11 cellular contexts compared by ENCODE assay signal in the genomic region with DNA sequence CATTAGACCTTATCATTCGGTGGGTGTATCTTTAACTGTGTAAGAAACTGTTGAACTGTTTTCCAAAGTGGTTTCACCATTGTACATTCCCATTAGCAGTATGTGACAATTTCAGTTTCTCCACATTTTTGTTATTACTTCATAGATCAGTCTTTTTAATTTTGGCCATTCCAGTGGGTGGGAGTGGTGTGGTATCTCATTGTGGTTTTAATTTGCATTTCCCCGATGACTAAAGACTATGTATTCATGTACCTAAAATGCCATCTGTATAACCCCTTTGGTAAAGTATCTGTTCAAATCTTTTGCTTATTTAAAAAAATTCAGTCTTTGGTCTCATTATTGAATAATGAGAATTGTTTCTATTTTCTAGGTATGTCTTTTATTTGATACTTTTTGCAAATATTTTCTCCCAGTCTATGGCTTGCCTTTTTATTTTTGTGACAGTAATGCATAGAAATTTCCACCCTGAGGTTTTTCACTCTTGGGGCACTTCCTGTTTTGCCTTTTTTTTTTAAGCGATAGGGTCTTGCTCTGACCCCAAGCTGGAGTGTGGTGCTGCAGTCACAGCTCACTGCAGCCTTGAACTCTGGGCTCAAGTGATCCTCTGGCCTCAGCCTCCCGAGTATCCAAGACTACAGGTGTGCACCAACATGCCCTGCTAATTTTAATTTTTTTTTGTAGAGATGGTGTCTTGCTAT.
A peak's percentile ranks its signal among the peaks of the same experiment; 100 is the strongest.
DNase-seq lines count a peak whose midpoint lies in the region; ATAC-seq and TF ChIP-seq lines count a peak whose summit lies in the region.
"Had no signal": no experiment of that assay in that cellular context is flagged by ENCODE, and none has a peak within 500 bp of the region (broad histone marks: within the 10 kb centered on the region; RNA-seq: fewer than 3 reads in every experiment).

No MANE protein-coding gene starts in this region.

- peaks cover 11 to 14% of the 10 kb centered on the region in 2 donors for H3K9me3 Mint-ChIP-seq in activated T-cell treated with anti-CD3 and anti-CD28 coated beads, Interleukin-2, amount 50 U/mL, for 72 hours
- H3K9me3 Mint-ChIP-seq in activated T-helper 1 cell treated with anti-CD3 and anti-CD28 coated beads, Interleukin-12 subunit alpha, Interleukin-12 subunit beta, Interleukin-2, Interleukin-4 antibody, amounts not matched to agents 30 ng/mL and 10 ng/mL and 1 ng/mL, durations not matched to agents 14 hours and 24 hours and 36 hours = peaks cover 39% of the 10 kb centered on the region
- peaks cover 23% of the 10 kb centered on the region for H3K9me3 Mint-ChIP-seq in stimulated activated naive CD8-positive, alpha-beta T cell treated with anti-CD3 and anti-CD28 coated beads, Interleukin-15, Interleukin-2, amounts not matched to agents 100 ng/mL and 50 ng/mL, for 24 hours
- peaks cover 56% of the 10 kb centered on the region for H3K9me3 Mint-ChIP-seq in GM23338

- in situ Hi-C loops in KBM-7 (cut with MboI; ENCODE audit: low pct_unique_long_range_greater_than_20kb, low sequenced_read_pairs) = no loop called here

- H3K79me2 ChIP-seq in GM23338 (replicated peaks; ENCODE audit: insufficient read depth) = no peaks in the 10 kb centered on the region

- peaks cover 8% of the 10 kb centered on the region; the same call in 1 of the 2 replicates for H3K36me3 ChIP-seq in GM23338 (ENCODE audit: insufficient read depth)

- peaks cover 18 to 21% of the 10 kb centered on the region in 2 donors for H3K36me3 Mint-ChIP-seq in activated T-cell treated with anti-CD3 and anti-CD28 coated beads, Interleukin-2, amount 50 U/mL, for 72 hours (ENCODE audit: insufficient read depth in 2 of 2)
- H3K36me3 Mint-ChIP-seq in activated T-helper 1 cell treated with anti-CD3 and anti-CD28 coated beads, Interleukin-12 subunit alpha, Interleukin-12 subunit beta, Interleukin-2, Interleukin-4 antibody, amounts not matched to agents 30 ng/mL and 10 ng/mL and 1 ng/mL, durations not matched to agents 14 hours and 24 hours and 36 hours (ENCODE audit: low read depth) = peaks cover 6% of the 10 kb centered on the region
- H3K36me3 Mint-ChIP-seq in stimulated activated naive CD8-positive, alpha-beta T cell treated with anti-CD3 and anti-CD28 coated beads, Interleukin-15, Interleukin-2, amounts not matched to agents 100 ng/mL and 50 ng/mL, for 24 hours (ENCODE audit: low read depth) = peaks cover 6% of the 10 kb centered on the region
- H3K36me3 Mint-ChIP-seq in GM23338 (ENCODE audit: low read depth) = peaks cover 56% of the 10 kb centered on the region

- H3K27ac Mint-ChIP-seq in activated T-cell treated with anti-CD3 and anti-CD28 coated beads, Interleukin-2, amount 50 U/mL, for 72 hours = peak overlapping the region; percentile 23
- peak overlapping the region; percentile 73 for H3K27ac Mint-ChIP-seq in activated T-helper 1 cell treated with anti-CD3 and anti-CD28 coated beads, Interleukin-12 subunit alpha, Interleukin-12 subunit beta, Interleukin-2, Interleukin-4 antibody, amounts not matched to agents 30 ng/mL and 10 ng/mL and 1 ng/mL, durations not matched to agents 14 hours and 24 hours and 36 hours
- H3K27ac Mint-ChIP-seq in stimulated activated naive CD8-positive, alpha-beta T cell treated with anti-CD3 and anti-CD28 coated beads, Interleukin-15, Interleukin-2, amounts not matched to agents 100 ng/mL and 50 ng/mL, for 24 hours = peak overlapping the region; percentile 86
- no peak overlapping the region for H3K27ac Mint-ChIP-seq in GM23338

- H2AFZ ChIP-seq in GM23338 = no peak overlapping the region

- intact Hi-C loops in activated T-helper 1 cell treated with anti-CD3 and anti-CD28 coated beads, Interleukin-12 subunit alpha, Interleukin-12 subunit beta, Interleukin-2, Interleukin-4 antibody, amounts not matched to agents 30 ng/mL and 10 ng/mL and 1 ng/mL, durations not matched to agents 14 hours and 24 hours and 36 hours (cut with micrococcal nuclease) = loop anchor here (1.0 to 2.0 kb wide), 3 partner anchors 37 to 140 kb away; no protein-coding TSS in a partner anchor

- no peak overlapping the region for H3K4me2 ChIP-seq in GM23338

- no peak for DNase-seq in activated T-cell treated with anti-CD3 and anti-CD28 coated beads, Interleukin-2, amount 50 U/mL, for 72 hours
- no peak for DNase-seq in activated T-cell treated with anti-CD3 and anti-CD28 coated beads, Interleukin-2, amount 50 U/mL, for 1 hour
- peak; percentile 66 for DNase-seq in KBM-7
- no peak for DNase-seq in activated T-helper 1 cell treated with anti-CD3 and anti-CD28 coated beads, Interleukin-12 subunit alpha, Interleukin-12 subunit beta, Interleukin-2, Interleukin-4 antibody, amounts not matched to agents 30 ng/mL and 10 ng/mL and 1 ng/mL, durations not matched to agents 14 hours and 24 hours and 36 hours (ENCODE audit: low spot score)
- no peak for DNase-seq in GM23338 (ENCODE audit: low spot score)
- no peak for DNase-seq in NCI-H1105 treated with DMSO at 0.1 percent for 48 hours (lab: John Stamatoyannopoulos, UW)
- no peak for DNase-seq in NCI-H524 (lab: John Stamatoyannopoulos, UW)
- DNase-seq: body of pancreas; NK-92 treated with Interleukin-12 subunit alpha and Interleukin-12 subunit beta, amount 100 ng/mL, for 24 hours; occipital lobe had no signal

- H3K4me3 Mint-ChIP-seq in activated T-cell treated with anti-CD3 and anti-CD28 coated beads, Interleukin-2, amount 50 U/mL, for 72 hours = peak overlapping the region; percentile 51 to 55
- no peak overlapping the region for H3K4me3 Mint-ChIP-seq in activated T-helper 1 cell treated with anti-CD3 and anti-CD28 coated beads, Interleukin-12 subunit alpha, Interleukin-12 subunit beta, Interleukin-2, Interleukin-4 antibody, amounts not matched to agents 30 ng/mL and 10 ng/mL and 1 ng/mL, durations not matched to agents 14 hours and 24 hours and 36 hours
- peak overlapping the region; percentile 25 for H3K4me3 Mint-ChIP-seq in stimulated activated naive CD8-positive, alpha-beta T cell treated with anti-CD3 and anti-CD28 coated beads, Interleukin-15, Interleukin-2, amounts not matched to agents 100 ng/mL and 50 ng/mL, for 24 hours
- H3K4me3 Mint-ChIP-seq in GM23338 = no peak overlapping the region

- TF ChIP-seq CTCF in GM23338 (conservative IDR thresholded peaks at IDR 0.05; ENCODE audit: low read depth in 2 of 2) = no peak

- no peaks in the 10 kb centered on the region for H3K27me3 ChIP-seq in GM23338 (ENCODE audit: insufficient read depth)
- H3K27me3 ChIP-seq: body of pancreas had no signal

- H3K4me3 ChIP-seq in GM23338 = no peak overlapping the region
- H3K4me3 ChIP-seq: body of pancreas had no signal

- no peaks in the 10 kb centered on the region for H4K20me1 ChIP-seq in GM23338 (replicated peaks; ENCODE audit: insufficient read depth)

- H3K27ac ChIP-seq in GM23338 (ENCODE audit: low read depth) = no peak overlapping the region
- H3K27ac ChIP-seq: body of pancreas had no signal

- peaks cover 6% of the 10 kb centered on the region for H3K4me1 ChIP-seq in GM23338 (ENCODE audit: insufficient read depth)
- H3K4me1 ChIP-seq: body of pancreas had no signal

- peaks cover 32% of the 10 kb centered on the region for H3K4me1 Mint-ChIP-seq in activated T-cell treated with anti-CD3 and anti-CD28 coated beads, Interleukin-2, amount 50 U/mL, for 72 hours (ENCODE audit: low read depth)
- H3K4me1 Mint-ChIP-seq in activated T-helper 1 cell treated with anti-CD3 and anti-CD28 coated beads, Interleukin-12 subunit alpha, Interleukin-12 subunit beta, Interleukin-2, Interleukin-4 antibody, amounts not matched to agents 30 ng/mL and 10 ng/mL and 1 ng/mL, durations not matched to agents 14 hours and 24 hours and 36 hours (ENCODE audit: low read depth) = peaks cover 30% of the 10 kb centered on the region
- peaks cover 62% of the 10 kb centered on the region for H3K4me1 Mint-ChIP-seq in stimulated activated naive CD8-positive, alpha-beta T cell treated with anti-CD3 and anti-CD28 coated beads, Interleukin-15, Interleukin-2, amounts not matched to agents 100 ng/mL and 50 ng/mL, for 24 hours (ENCODE audit: low read depth)
- H3K4me1 Mint-ChIP-seq in GM23338 = peaks cover 15% of the 10 kb centered on the region

- no peaks in the 10 kb centered on the region for H3K9me2 ChIP-seq in GM23338 (ENCODE audit: insufficient read depth)

- 0 out of 2 replicates have a peak, but pooled peaks cover 5% of the 10 kb centered on the region for H3F3A ChIP-seq in GM23338 (replicated peaks; ENCODE audit: low read depth)

- peaks cover 6% of the 10 kb centered on the region for H3K27me3 Mint-ChIP-seq in activated T-cell treated with anti-CD3 and anti-CD28 coated beads, Interleukin-2, amount 50 U/mL, for 72 hours (ENCODE audit: low read depth)
- H3K27me3 Mint-ChIP-seq in activated T-helper 1 cell treated with anti-CD3 and anti-CD28 coated beads, Interleukin-12 subunit alpha, Interleukin-12 subunit beta, Interleukin-2, Interleukin-4 antibody, amounts not matched to agents 30 ng/mL and 10 ng/mL and 1 ng/mL, durations not matched to agents 14 hours and 24 hours and 36 hours (ENCODE audit: insufficient read depth) = peaks cover 2% of the 10 kb centered on the region
- H3K27me3 Mint-ChIP-seq in stimulated activated naive CD8-positive, alpha-beta T cell treated with anti-CD3 and anti-CD28 coated beads, Interleukin-15, Interleukin-2, amounts not matched to agents 100 ng/mL and 50 ng/mL, for 24 hours = peaks cover 5% of the 10 kb centered on the region
- H3K27me3 Mint-ChIP-seq in GM23338 (ENCODE audit: insufficient read depth, low read depth, poor library complexity) = peaks cover 3% of the 10 kb centered on the region

- ATAC-seq in activated T-cell treated with anti-CD3 and anti-CD28 coated beads, Interleukin-2, amount 50 U/mL, for 72 hours (replicated peaks in 1 of 2) = peak; percentile 30 to 38
- ATAC-seq in GM23338 = no peak
- ATAC-seq: body of pancreas had no signal

TF ChIP-seq in GM23338, 12 proteins besides CTCF, POLR2A, EP300 and RAD21 (continues in another document):
- no peak for TF ChIP-seq NANOG (IDR thresholded peaks at IDR 0.05; ENCODE audit: borderline replicate concordance)

Comparison
In these comparisons a context has a peak if more than half of its experiments do, and no peak if none do; other contexts are left out.
1. H3K4me3 Mint-ChIP-seq: peak in activated T-cell treated with anti-CD3 and anti-CD28 coated beads, Interleukin-2, amount 50 U/mL, for 72 hours (2 of 2) and stimulated activated naive CD8-positive, alpha-beta T cell treated with anti-CD3 and anti-CD28 coated beads, Interleukin-15, Interleukin-2, amounts not matched to agents 100 ng/mL and 50 ng/mL, for 24 hours (single experiment); none in activated T-helper 1 cell treated with anti-CD3 and anti-CD28 coated beads, Interleukin-12 subunit alpha, Interleukin-12 subunit beta, Interleukin-2, Interleukin-4 antibody, amounts not matched to agents 30 ng/mL and 10 ng/mL and 1 ng/mL, durations not matched to agents 14 hours and 24 hours and 36 hours (single experiment) and GM23338 (single experiment).